13 cellular contexts compared by ENCODE assay signal in genomic region chr1:25006770-25007169, GRCh38.
DNase-seq lines count a peak whose midpoint lies in the region; ATAC-seq and TF ChIP-seq lines count a peak whose summit lies in the region.
"Had no signal": no experiment of that assay in that cellular context is flagged by ENCODE, and none has a peak within 500 bp of the region (broad histone marks: within the 10 kb centered on the region; RNA-seq: fewer than 3 reads in every experiment).

No MANE protein-coding gene starts in this region.

- no peaks in the 10 kb centered on the region for H3K27me3 Mint-ChIP-seq in CD8-positive, alpha-beta memory T cell
- no peaks in the 10 kb centered on the region for H3K27me3 Mint-ChIP-seq in activated CD8-positive, alpha-beta T cell treated with anti-CD3 and anti-CD28 coated beads for 36 hours

- H3K4me3 Mint-ChIP-seq in CD8-positive, alpha-beta memory T cell = peak overlapping the region in 2 of 7 donors; percentile 3 to 5
- no peak overlapping the region for H3K4me3 Mint-ChIP-seq in activated CD8-positive, alpha-beta T cell treated with anti-CD3 and anti-CD28 coated beads for 36 hours
- H3K4me3 Mint-ChIP-seq: nephron had no signal

- DNase-seq in BE2C (peak; percentile 24), hepatocyte (ENCODE audit: low spot score) (peak; percentile 30), lower leg skin (ENCODE audit: low spot score in 2 of 2) (no peak), NCI-H524 treated with DMSO at 0.1 percent for 48 hours (lab: John Stamatoyannopoulos, UW) (no peak)
- DNase-seq in CD8-positive, alpha-beta memory T cell = no peak
- no peak for DNase-seq in activated CD8-positive, alpha-beta T cell treated with anti-CD3 and anti-CD28 coated beads for 36 hours
- no peak for DNase-seq in stimulated activated CD4-positive, alpha-beta T cell treated with anti-CD3 and anti-CD28 coated beads, Interleukin-2, amount 100 ng/mL, for 48 hours
- DNase-seq: DND-41, kidney glomerular epithelial cell, NCI-H226, trophoblast cell had no signal

- intact Hi-C loops in activated CD8-positive, alpha-beta T cell treated with anti-CD3 and anti-CD28 coated beads for 36 hours (cut with micrococcal nuclease) = loop anchor here (10.0 kb wide), 1 partner anchor 558 kb away; no protein-coding TSS in a partner anchor
- intact Hi-C loops in lower leg skin (cut with DNase I; ENCODE audit: low total_unique reads) = no loop called here

- H2AFZ ChIP-seq in hepatocyte = no peak overlapping the region

- TF ChIP-seq POLR2A in lower leg skin (IDR thresholded peaks at IDR 0.05) = no peak

- no peaks in the 10 kb centered on the region for H3K4me1 ChIP-seq in BE2C
- peaks cover 31% of the 10 kb centered on the region for H3K4me1 ChIP-seq in CD8-positive, alpha-beta memory T cell (ENCODE audit: insufficient read depth, low read length)
- H3K4me1 ChIP-seq in hepatocyte (ENCODE audit: insufficient read depth) = peaks cover 5% of the 10 kb centered on the region

- POLR2A ChIA-PET in CD8-positive, alpha-beta memory T cell (lab: Charles Lee) = interaction anchor here (1.6 kb wide), 1 partner anchor 9 kb away, joined by 6 read pairs; no protein-coding TSS in a partner anchor
- POLR2A ChIA-PET in activated CD8-positive, alpha-beta T cell treated with anti-CD3 and anti-CD28 coated beads for 36 hours (lab: Charles Lee) = interaction anchor here (0.8 to 6.8 kb wide), 8 partner anchors 8 to 40 kb away, joined by 3 to 55 read pairs (median 4); no protein-coding TSS in a partner anchor

- H3K27ac Mint-ChIP-seq in CD8-positive, alpha-beta memory T cell = peak overlapping the region in 5 of 8 donors; percentile 46 to 84 (median 59)
- peak overlapping the region; percentile 74 for H3K27ac Mint-ChIP-seq in activated CD8-positive, alpha-beta T cell treated with anti-CD3 and anti-CD28 coated beads for 36 hours
- H3K27ac Mint-ChIP-seq: nephron had no signal

- no peak overlapping the region for H3K4me3 ChIP-seq in BE2C (ENCODE audit: low read depth, low read length)
- H3K4me3 ChIP-seq in CD8-positive, alpha-beta memory T cell (ENCODE audit: low read length) = no peak overlapping the region
- no peak overlapping the region for H3K4me3 ChIP-seq in hepatocyte
- H3K4me3 ChIP-seq in lower leg skin (ENCODE audit: low read depth, poor library complexity, severe bottlenecking) = no peak overlapping the region

- CTCF ChIA-PET in CD8-positive, alpha-beta memory T cell (lab: Charles Lee) = interaction anchor here (0.8 to 1.6 kb wide), 4 partner anchors 20 to 42 kb away, joined by 3 to 9 read pairs (median 4); no protein-coding TSS in a partner anchor
- CTCF ChIA-PET in activated CD8-positive, alpha-beta T cell treated with anti-CD3 and anti-CD28 coated beads for 36 hours (lab: Charles Lee) = interaction anchor here (1.0 to 1.3 kb wide), 5 partner anchors 10 to 42 kb away, joined by 3 to 4 read pairs (median 3); no protein-coding TSS in a partner anchor

- peaks cover 56 to 80% (median 65%) of the 10 kb centered on the region in 3 donors for H3K4me1 Mint-ChIP-seq in CD8-positive, alpha-beta memory T cell
- peaks cover 86% of the 10 kb centered on the region for H3K4me1 Mint-ChIP-seq in activated CD8-positive, alpha-beta T cell treated with anti-CD3 and anti-CD28 coated beads for 36 hours (ENCODE audit: low read depth)
- H3K4me1 Mint-ChIP-seq: nephron had no signal

- no peaks in the 10 kb centered on the region for H3K79me2 ChIP-seq in hepatocyte

- H3K9me3 ChIP-seq in BE2C (no peaks in the 10 kb centered on the region), hepatocyte (ENCODE audit: low read depth) (no peaks in the 10 kb centered on the region)
- no peaks in the 10 kb centered on the region for H3K9me3 ChIP-seq in CD8-positive, alpha-beta memory T cell (ENCODE audit: low read length)

- no peaks in the 10 kb centered on the region for H3K36me3 Mint-ChIP-seq in CD8-positive, alpha-beta memory T cell
- H3K36me3 Mint-ChIP-seq in activated CD8-positive, alpha-beta T cell treated with anti-CD3 and anti-CD28 coated beads for 36 hours (ENCODE audit: low read depth) = peaks cover 6% of the 10 kb centered on the region

- no peaks in the 10 kb centered on the region for H3K9me3 Mint-ChIP-seq in CD8-positive, alpha-beta memory T cell
- peaks cover 4% of the 10 kb centered on the region for H3K9me3 Mint-ChIP-seq in activated CD8-positive, alpha-beta T cell treated with anti-CD3 and anti-CD28 coated beads for 36 hours
- H3K9me3 Mint-ChIP-seq: nephron had no signal

- H3K27ac ChIP-seq in CD8-positive, alpha-beta memory T cell (ENCODE audit: low read depth, low read length) = no peak overlapping the region
- no peak overlapping the region for H3K27ac ChIP-seq in hepatocyte

- no peaks in the 10 kb centered on the region for H3K36me3 ChIP-seq in BE2C
- H3K36me3 ChIP-seq in CD8-positive, alpha-beta memory T cell (ENCODE audit: insufficient read depth, low read length) = no peaks in the 10 kb centered on the region
- no peaks in the 10 kb centered on the region for H3K36me3 ChIP-seq in hepatocyte (replicated peaks; ENCODE audit: insufficient read depth, low read depth)

- ATAC-seq in activated CD8-positive, alpha-beta T cell treated with anti-CD3 and anti-CD28 coated beads for 36 hours = no peak
- no peak for ATAC-seq in GM19328 (IDR thresholded peaks at IDR 0.05; ENCODE audit: unreplicated experiment)

- 66% methylated on average over 12 of the region's 12 CpGs for WGBS in hepatocyte (ENCODE audit: low lambda C conversion rate, missing lambda C conversion rate)
- 28 to 30% methylated on average over 12 of the region's 12 CpGs for WGBS in lower leg skin, 2 donors

- no peak overlapping the region for H3K4me2 ChIP-seq in hepatocyte

- no peaks in the 10 kb centered on the region for H3K9me2 ChIP-seq in hepatocyte (replicated peaks; ENCODE audit: insufficient read depth)

- no peaks in the 10 kb centered on the region for H3K27me3 ChIP-seq in BE2C
- H3K27me3 ChIP-seq in CD8-positive, alpha-beta memory T cell (ENCODE audit: insufficient read depth, low read length, poor library complexity, severe bottlenecking) = no peaks in the 10 kb centered on the region
- H3K27me3 ChIP-seq in hepatocyte = peaks cover 13% of the 10 kb centered on the region

- H4K20me1 ChIP-seq in hepatocyte (ENCODE audit: insufficient read depth, poor library complexity, severe bottlenecking) = no peaks in the 10 kb centered on the region

- TF ChIP-seq CTCF in BE2C (IDR thresholded peaks at IDR 0.05; ENCODE audit: low read depth, low read length) = no peak
- TF ChIP-seq CTCF in activated CD8-positive, alpha-beta T cell treated with anti-CD3 and anti-CD28 coated beads for 36 hours (IDR thresholded peaks at IDR 0.05) = no peak
- no peak for TF ChIP-seq CTCF in hepatocyte (IDR thresholded peaks at IDR 0.05; ENCODE audit: poor library complexity)
- TF ChIP-seq CTCF in lower leg skin (IDR thresholded peaks at IDR 0.05) = no peak

Comparison
In these comparisons a context has a peak if more than half of its experiments do, and no peak if none do; other contexts are left out.
1. DNase-seq: peak in BE2C (single experiment) and hepatocyte (single experiment); none in CD8-positive, alpha-beta memory T cell (0 of 5), activated CD8-positive, alpha-beta T cell treated with anti-CD3 and anti-CD28 coated beads for 36 hours (single experiment), stimulated activated CD4-positive, alpha-beta T cell treated with anti-CD3 and anti-CD28 coated beads, Interleukin-2, amount 100 ng/mL, for 48 hours (0 of 2), lower leg skin (0 of 2) and NCI-H524 treated with DMSO at 0.1 percent for 48 hours (single experiment).